27 cellular contexts compared by ENCODE assay signal in genomic region chr7:148999166-148999565, GRCh38. TPM values are rescaled to one million over a fixed set of nuclear protein-coding genes. Genes with fewer than 3 reads are reported as not detected.
DNase-seq lines count a peak whose midpoint lies in the region; ATAC-seq, FAIRE-seq and TF ChIP-seq lines count a peak whose summit lies in the region.
"Had no signal": no experiment of that assay in that cellular context is flagged by ENCODE, and none has a peak within 500 bp of the region (broad histone marks: within the 10 kb centered on the region; RNA-seq: fewer than 3 reads in every experiment).

No MANE protein-coding gene starts in this region.

- no peaks in the 10 kb centered on the region; the same call in 1 of the 2 replicates for H4K20me1 ChIP-seq in K562 (replicated peaks; ENCODE audit: control insufficient read depth, insufficient read depth, low read length)

- TF ChIP-seq CTCF in left ventricle myocardium inferior (IDR thresholded peaks at IDR 0.05; ENCODE audit: borderline replicate concordance) (no peak), K562 (IDR thresholded peaks at IDR 0.05 in 2 of 3, conservative IDR thresholded peaks at IDR 0.05 in 1 of 3; ENCODE audit: insufficient read depth in 2 of 3, low read depth in 1 of 3, low read length in 3 of 3) (no peak), suprapubic skin (IDR thresholded peaks at IDR 0.05) (no peak)

- no peaks in the 10 kb centered on the region for H3K4me1 Mint-ChIP-seq in activated CD4-positive, alpha-beta T cell treated with anti-CD3 and anti-CD28 coated beads, Interleukin-2, amount 10 ng/mL, durations not matched to agents 7 days and 5 days
- H3K4me1 Mint-ChIP-seq: B cell had no signal

- H3K27ac ChIP-seq in left ventricle myocardium inferior (replicated peaks), result no peak overlapping the region
- H3K27ac ChIP-seq in K562 (ENCODE audit: extremely low read depth, low read depth, low read length), result no peak overlapping the region
- no peak overlapping the region for H3K27ac ChIP-seq in suprapubic skin
- H3K27ac ChIP-seq: 22Rv1; A549; BLaER1 treated with 17β-estradiol and CSF1 and Interleukin-3, amounts not matched to agents 10 nM and 100 nM; C4-2B had no signal

- no peak for TF ChIP-seq RAD21 in K562 (CRISPR knock-in tag; conservative IDR thresholded peaks at IDR 0.05 in 1 of 2, IDR thresholded peaks at IDR 0.05 in 1 of 2)

- TF ChIP-seq POLR2A in K562 (conservative IDR thresholded peaks at IDR 0.05) (no peak), suprapubic skin (IDR thresholded peaks at IDR 0.05) (no peak)

- no peak for FAIRE-seq in K562 (lab: Jason Lieb, UNC)
- FAIRE-seq: A549, GM12878, GM12892, GM18507 had no signal

- peaks cover 19% of the 10 kb centered on the region for H3K36me3 ChIP-seq in left ventricle myocardium inferior
- H3K36me3 ChIP-seq in K562 (ENCODE audit: control insufficient read depth, insufficient read depth, low read length), result peaks cover 26% of the 10 kb centered on the region; the same call in 1 of the 3 replicates
- peaks cover 27% of the 10 kb centered on the region for H3K36me3 ChIP-seq in suprapubic skin

- intact Hi-C loops in Right ventricle myocardium superior (cut with DNase I) (no loop called here), left ventricle myocardium inferior (cut with micrococcal nuclease) (no loop called here), K562 (cut with micrococcal nuclease) (no loop called here), posterior vena cava (cut with DNase I) (no loop called here)

- POLR2A ChIA-PET in K562 (lab: Yijun Ruan, JAX), result interaction anchor here (0.9 to 3.2 kb wide), 4 partner anchors 8 to 182 kb away, joined by 3 to 13 read pairs (median 6); no protein-coding TSS in a partner anchor
- POLR2A ChIA-PET in activated CD4-positive, alpha-beta T cell treated with anti-CD3 and anti-CD28 coated beads, Interleukin-2, amount 10 ng/mL, durations not matched to agents 7 days and 5 days (lab: Charles Lee), result no interaction called here

- H3K36me3 Mint-ChIP-seq in activated CD4-positive, alpha-beta T cell treated with anti-CD3 and anti-CD28 coated beads, Interleukin-2, amount 10 ng/mL, durations not matched to agents 7 days and 5 days (ENCODE audit: low read depth), result peaks cover 14% of the 10 kb centered on the region

- no TSS peak for BruUV-seq in K562 (replicated peaks; lab: Mats Ljungman, UMichigan)

- H3K9me3 Mint-ChIP-seq in activated CD4-positive, alpha-beta T cell treated with anti-CD3 and anti-CD28 coated beads, Interleukin-2, amount 10 ng/mL, durations not matched to agents 7 days and 5 days, result no peaks in the 10 kb centered on the region
- H3K9me3 Mint-ChIP-seq: CD4-positive, alpha-beta T cell; CD8-positive, alpha-beta T cell had no signal

- H3K9ac ChIP-seq in K562 (ENCODE audit: insufficient read depth in 1 of 2, low read depth in 2 of 2, low read length in 2 of 2), result no peak overlapping the region
- H3K9ac ChIP-seq: BLaER1 treated with 17β-estradiol and CSF1 and Interleukin-3, amounts not matched to agents 10 nM and 100 nM had no signal

- H3K27me3 Mint-ChIP-seq in activated CD4-positive, alpha-beta T cell treated with anti-CD3 and anti-CD28 coated beads, Interleukin-2, amount 10 ng/mL, durations not matched to agents 7 days and 5 days, result no peaks in the 10 kb centered on the region
- H3K27me3 Mint-ChIP-seq: B cell; CD4-positive, alpha-beta T cell had no signal

- no peaks in the 10 kb centered on the region for H3K79me2 ChIP-seq in K562 (ENCODE audit: control insufficient read depth, insufficient read depth, low read length)

- no peaks in the 10 kb centered on the region for H3K4me1 ChIP-seq in left ventricle myocardium inferior
- H3K4me1 ChIP-seq in K562 (replicated peaks in 1 of 2; ENCODE audit: control insufficient read depth in 2 of 2, insufficient read depth in 2 of 2, low read length in 2 of 2), result no peaks in the 10 kb centered on the region; a peak in 1 of 5 replicates
- H3K4me1 ChIP-seq in suprapubic skin, result no peaks in the 10 kb centered on the region
- H3K4me1 ChIP-seq: A549; BLaER1 treated with 17β-estradiol and CSF1 and Interleukin-3, amounts not matched to agents 10 nM and 100 nM; Caco-2 had no signal

- ATAC-seq in Right ventricle myocardium superior (ENCODE audit: poor library complexity) (no peak), K562 (no peak)
- ATAC-seq: A549; CD8-positive, alpha-beta T cell; GM12878 had no signal

- CTCF ChIA-PET in K562 (lab: Yijun Ruan, JAX; ENCODE audit: low intra/inter-chr PET ratio), result interaction anchor here (0.6 kb wide), 1 partner anchor 736 kb away, joined by 6 read pairs; no protein-coding TSS in a partner anchor
- CTCF ChIA-PET in activated CD4-positive, alpha-beta T cell treated with anti-CD3 and anti-CD28 coated beads, Interleukin-2, amount 10 ng/mL, durations not matched to agents 7 days and 5 days (lab: Charles Lee), result interaction anchor here (1.4 to 2.4 kb wide), 3 partner anchors 11 to 67 kb away, joined by 3 to 9 read pairs (median 8); no protein-coding TSS in a partner anchor

- H3K9me1 ChIP-seq in K562 (ENCODE audit: control insufficient read depth, insufficient read depth, low read length), result no peaks in the 10 kb centered on the region

- no peak overlapping the region for H3K4me2 ChIP-seq in K562 (ENCODE audit: insufficient read depth, low read length)
- H3K4me2 ChIP-seq: A549; BLaER1 treated with 17β-estradiol and CSF1 and Interleukin-3, amounts not matched to agents 10 nM and 100 nM had no signal

- peak; percentile 8 for DNase-seq in Right ventricle myocardium superior
- no peak for DNase-seq in left ventricle myocardium inferior
- no peak for DNase-seq in K562 (ENCODE audit: extremely low read depth in 1 of 4, low spot score in 3 of 4)
- peak; percentile 30 for DNase-seq in posterior vena cava (ENCODE audit: low spot score)
- DNase-seq in suprapubic skin (ENCODE audit: low spot score in 2 of 2), result no peak
- DNase-seq in NCI-H748 (lab: John Stamatoyannopoulos, UW; ENCODE audit: unreplicated experiment), result no peak
- DNase-seq in activated CD4-positive, alpha-beta T cell treated with anti-CD3 and anti-CD28 coated beads, Interleukin-2, amount 10 ng/mL, durations not matched to agents 7 days and 5 days, result no peak
- DNase-seq: AML-193; Caco-2; Calu3; CD4-positive, alpha-beta T cell; CD8-positive, alpha-beta T cell; DMS 273 treated with DMSO at 0.1 percent for 48 hours; DMS153; DMS53; DMS79; DND-41; EL; GDM1 had no signal

- H3K27me3 ChIP-seq in left ventricle myocardium inferior (ENCODE audit: low read depth) (no peaks in the 10 kb centered on the region), K562 (ENCODE audit: control insufficient read depth in 2 of 2, insufficient read depth in 2 of 2, low read length in 2 of 2) (no peaks in the 10 kb centered on the region), suprapubic skin (no peaks in the 10 kb centered on the region)
- H3K27me3 ChIP-seq: BLaER1 treated with 17β-estradiol and CSF1 and Interleukin-3, amounts not matched to agents 10 nM and 100 nM had no signal

- TF ChIP-seq EP300 in K562 (IDR thresholded peaks at IDR 0.05; ENCODE audit: low read length) (no peak), suprapubic skin (IDR thresholded peaks at IDR 0.05) (no peak)

- H3K4me3 Mint-ChIP-seq in activated CD4-positive, alpha-beta T cell treated with anti-CD3 and anti-CD28 coated beads, Interleukin-2, amount 10 ng/mL, durations not matched to agents 7 days and 5 days, result no peak overlapping the region
- H3K4me3 Mint-ChIP-seq: B cell; CD4-positive, alpha-beta T cell; CD8-positive, alpha-beta T cell had no signal

- no peak overlapping the region for H3K27ac Mint-ChIP-seq in activated CD4-positive, alpha-beta T cell treated with anti-CD3 and anti-CD28 coated beads, Interleukin-2, amount 10 ng/mL, durations not matched to agents 7 days and 5 days
- H3K27ac Mint-ChIP-seq: B cell; CD4-positive, alpha-beta T cell; CD8-positive, alpha-beta T cell had no signal

- in situ Hi-C loops in K562 (cut with MboI), result no loop called here

- no peak overlapping the region for H3K4me3 ChIP-seq in left ventricle myocardium inferior
- no peak overlapping the region for H3K4me3 ChIP-seq in K562
- no peak overlapping the region for H3K4me3 ChIP-seq in suprapubic skin
- H3K4me3 ChIP-seq: A549; BLaER1 treated with 17β-estradiol and CSF1 and Interleukin-3, amounts not matched to agents 10 nM and 100 nM; GM12878 had no signal

- no peaks in the 10 kb centered on the region for H3K9me3 ChIP-seq in left ventricle myocardium inferior (replicated peaks)
- H3K9me3 ChIP-seq in K562 (replicated peaks; ENCODE audit: control insufficient read depth, insufficient read depth, low read depth, low read length), result no peaks in the 10 kb centered on the region
- H3K9me3 ChIP-seq in suprapubic skin, result no peaks in the 10 kb centered on the region
- H3K9me3 ChIP-seq: A549; BLaER1 treated with 17β-estradiol and CSF1 and Interleukin-3, amounts not matched to agents 10 nM and 100 nM; Caco-2 had no signal

- no peak overlapping the region for H2AFZ ChIP-seq in K562 (ENCODE audit: low read depth, low read length)

- WGBS in K562 (ENCODE audit: insufficient coverage, low coverage, missing lambda C conversion rate), result 71% methylated on average over 6 of the region's 6 CpGs
- 93% methylated on average over 6 of the region's 6 CpGs for WGBS in suprapubic skin

RNA-seq across cellular contexts. Expression of gene PDIA4, which starts 29.1 kb away (rescaled TPM):
- total RNA-seq in Right ventricle myocardium superior (32.2 TPM), left ventricle myocardium inferior (32.3 TPM), K562 (2014; rRNA removed) (158 and 178 TPM in 2 replicates), K562 (2014; rRNA removed; fragmentation: Illumina TruSeq; extraction: Trizol) (82.7 and 91.5 TPM in 2 replicates), K562 (2015; rRNA removed; fragmentation: Illumina TruSeq; extraction: Trizol) (136 TPM in 2 replicates), K562 (2021) (159 and 161 TPM in 2 replicates), posterior vena cava (100 to 1,000 TPM in 1 of 2 donors, 10 to 100 TPM in 1; 64.8 to 117 TPM), suprapubic skin (10 to 100 TPM; 48.6 to 61.8 (median 57.4) TPM)
- total RNA-seq in K562 (2011; cell fraction: chromatin; rRNA removed; ENCODE audit: low replicate concordance), result 187 and 270 TPM in 2 replicates
- 352 and 378 TPM in 2 replicates for total RNA-seq in K562 (2011; cell fraction: nucleolus; rRNA removed)
- total RNA-seq in K562 (2011; cell fraction: nucleoplasm; rRNA removed), result 244 and 324 TPM in 2 replicates
- polyA plus RNA-seq in K562 (2011; rRNA removed) (146 and 186 TPM in 2 replicates), K562 (2014; fragmentation: Illumina TruSeq; extraction: Trizol) (143 and 175 TPM in 2 replicates), K562 (2014; fragmentation: Nextera tagmentation; extraction: Ambion mirVana) (10 to 100 TPM in 1 of 2 experiments, 1 to 10 TPM in 1; 9.1 to 14.5 TPM), K562 (2014; rRNA removed) (155 and 171 TPM in 2 replicates)
- 107 and 158 TPM in 2 replicates for polyA plus RNA-seq in K562 (2011; cell fraction: cytosol; rRNA removed)
- polyA plus RNA-seq in K562 (2011; cell fraction: nucleus; rRNA removed), result 149 and 181 TPM in 2 replicates
- 137 and 177 TPM in 2 replicates for polyA plus RNA-seq in K562 (2012)
- polyA minus RNA-seq in K562 (2011; rRNA and poly(A)+ RNA removed), result 147 and 177 TPM in 2 replicates
- polyA minus RNA-seq in K562 (2011; cell fraction: cytosol; rRNA and poly(A)+ RNA removed), result 90.9 and 121 TPM in 2 replicates
- 30.0 and 68.5 TPM in 2 replicates for polyA minus RNA-seq in K562 (2011; cell fraction: nucleus; rRNA and poly(A)+ RNA removed)
- 10 to 100 TPM; 94.8 to 97.4 TPM for total RNA-seq in activated CD4-positive, alpha-beta T cell treated with anti-CD3 and anti-CD28 coated beads, Interleukin-2, amount 10 ng/mL, durations not matched to agents 7 days and 5 days

Comparison
In these comparisons a context has a peak if more than half of its experiments do, and no peak if none do; other contexts are left out.
1. DNase-seq: peak in Right ventricle myocardium superior (single experiment) and posterior vena cava (single experiment); none in left ventricle myocardium inferior (single experiment), K562 (0 of 4), suprapubic skin (0 of 2), NCI-H748 (single experiment) and activated CD4-positive, alpha-beta T cell treated with anti-CD3 and anti-CD28 coated beads, Interleukin-2, amount 10 ng/mL, durations not matched to agents 7 days and 5 days (single experiment).